1 cellular context compared by ENCODE assay signal in genomic region chr9:98379572-98379971, GRCh38.
TF ChIP-seq lines count a peak whose summit lies in the region.

No MANE protein-coding gene starts in this region.

TF ChIP-seq in IMR-90, 13 proteins besides CTCF, POLR2A, EP300 and RAD21:
- TF ChIP-seq FOS (IDR thresholded peaks at IDR 0.05; ENCODE audit: low read depth, low read length) (no peak), MAZ (IDR thresholded peaks at IDR 0.05; ENCODE audit: borderline replicate concordance, low read depth, low read length) (no peak), SMC3 (IDR thresholded peaks at IDR 0.05; ENCODE audit: low read depth, low read length) (no peak), NFE2L2 (IDR thresholded peaks at IDR 0.05; ENCODE audit: low read depth, low read length) (no peak), RCOR1 (IDR thresholded peaks at IDR 0.05; ENCODE audit: insufficient replicate concordance, low read length) (no peak), BHLHE40 (IDR thresholded peaks at IDR 0.05; ENCODE audit: low read depth, low read length) (no peak), MXI1 (IDR thresholded peaks at IDR 0.05; ENCODE audit: borderline replicate concordance, low read depth, low read length) (no peak), MAFK (IDR thresholded peaks at IDR 0.05; ENCODE audit: low read depth, low read length) (no peak), RFX5 (IDR thresholded peaks at IDR 0.05; ENCODE audit: low read depth, low read length) (no peak), CEBPB (IDR thresholded peaks at IDR 0.05; ENCODE audit: low read depth, low read length) (no peak), CHD1 (IDR thresholded peaks at IDR 0.05; ENCODE audit: low read depth, low read length) (no peak)
- TF ChIP-seq, protein P1, sequence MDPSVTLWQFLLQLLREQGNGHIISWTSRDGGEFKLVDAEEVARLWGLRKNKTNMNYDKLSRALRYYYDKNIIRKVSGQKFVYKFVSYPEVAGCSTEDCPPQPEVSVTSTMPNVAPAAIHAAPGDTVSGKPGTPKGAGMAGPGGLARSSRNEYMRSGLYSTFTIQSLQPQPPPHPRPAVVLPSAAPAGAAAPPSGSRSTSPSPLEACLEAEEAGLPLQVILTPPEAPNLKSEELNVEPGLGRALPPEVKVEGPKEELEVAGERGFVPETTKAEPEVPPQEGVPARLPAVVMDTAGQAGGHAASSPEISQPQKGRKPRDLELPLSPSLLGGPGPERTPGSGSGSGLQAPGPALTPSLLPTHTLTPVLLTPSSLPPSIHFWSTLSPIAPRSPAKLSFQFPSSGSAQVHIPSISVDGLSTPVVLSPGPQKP (IDR thresholded peaks at IDR 0.05; ENCODE audit: borderline replicate concordance, low read depth, low read length) = no peak
- TF ChIP-seq, protein P2, sequence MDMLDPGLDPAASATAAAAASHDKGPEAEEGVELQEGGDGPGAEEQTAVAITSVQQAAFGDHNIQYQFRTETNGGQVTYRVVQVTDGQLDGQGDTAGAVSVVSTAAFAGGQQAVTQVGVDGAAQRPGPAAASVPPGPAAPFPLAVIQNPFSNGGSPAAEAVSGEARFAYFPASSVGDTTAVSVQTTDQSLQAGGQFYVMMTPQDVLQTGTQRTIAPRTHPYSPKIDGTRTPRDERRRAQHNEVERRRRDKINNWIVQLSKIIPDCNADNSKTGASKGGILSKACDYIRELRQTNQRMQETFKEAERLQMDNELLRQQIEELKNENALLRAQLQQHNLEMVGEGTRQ (IDR thresholded peaks at IDR 0.05; ENCODE audit: low read depth, low read length) = no peak
